ENCODE assay signal across 32 cellular contexts in genomic region chr13:98112456-98112855, GRCh38.
"Had no signal": no experiment of that assay in that cellular context is flagged by ENCODE, and none has a peak within 500 bp of the region (broad histone marks: within the 10 kb centered on the region; RNA-seq: fewer than 3 reads in every experiment).

No MANE protein-coding gene starts in this region.

- H2AFZ ChIP-seq: hepatocyte had no signal

- H3K27me3 ChIP-seq: body of pancreas, cardiac muscle cell, colonic mucosa, foreskin keratinocyte, gastrocnemius medialis, heart right ventricle, hepatocyte had no signal

- ATAC-seq: activated CD4-positive, alpha-beta T cell treated with anti-CD3 and anti-CD28 coated beads for 36 hours; activated CD8-positive, alpha-beta memory T cell treated with anti-CD3 and anti-CD28 coated beads, Interleukin-2, amount 10 ng/mL, durations not matched to agents 7 days and 5 days; activated CD8-positive, alpha-beta T cell treated with anti-CD3 and anti-CD28 coated beads, Interleukin-2, amount 10 ng/mL, durations not matched to agents 7 days and 5 days; activated naive CD4-positive, alpha-beta T cell treated with anti-CD3 and anti-CD28 coated beads, Interleukin-2, amount 50 U/mL, for 72 hours; body of pancreas; esophagus mucosa; foreskin keratinocyte; gastrocnemius medialis; heart right ventricle; T-helper 17 cell had no signal

- H3K4me2 ChIP-seq: hepatocyte had no signal

- H3K27ac Mint-ChIP-seq: activated CD4-positive, alpha-beta memory T cell treated with anti-CD3 and anti-CD28 coated beads for 36 hours; activated CD4-positive, alpha-beta T cell treated with anti-CD3 and anti-CD28 coated beads for 36 hours; activated CD4-positive, alpha-beta T cell treated with anti-CD3 and anti-CD28 coated beads, Interleukin-2, amount 10 ng/mL, durations not matched to agents 24 days and 14 days; activated CD8-positive, alpha-beta memory T cell treated with anti-CD3 and anti-CD28 coated beads, Interleukin-2, amount 10 ng/mL, durations not matched to agents 7 days and 5 days; activated CD8-positive, alpha-beta T cell treated with anti-CD3 and anti-CD28 coated beads, Interleukin-2, amount 10 ng/mL, durations not matched to agents 7 days and 5 days; activated naive CD4-positive, alpha-beta T cell treated with anti-CD3 and anti-CD28 coated beads, Interleukin-2, amount 10 ng/mL, durations not matched to agents 7 days and 5 days; activated naive CD4-positive, alpha-beta T cell treated with anti-CD3 and anti-CD28 coated beads, Interleukin-2, amount 50 U/mL, for 72 hours; T-helper 17 cell; T-helper 2 cell treated with Interferon-gamma antibody and Interleukin-4, amounts not matched to agents 5 μg/mL and 100 μg/mL, for 36 hours had no signal

- H3K79me2 ChIP-seq: hepatocyte had no signal

- H3K4me3 ChIP-seq: body of pancreas, cardiac muscle cell, colonic mucosa, gastrocnemius medialis, heart right ventricle, hepatocyte had no signal

- H3K27me3 Mint-ChIP-seq: activated CD4-positive, alpha-beta memory T cell treated with anti-CD3 and anti-CD28 coated beads for 36 hours; activated CD4-positive, alpha-beta T cell treated with anti-CD3 and anti-CD28 coated beads for 36 hours; activated CD4-positive, alpha-beta T cell treated with anti-CD3 and anti-CD28 coated beads, Interleukin-2, amount 10 ng/mL, durations not matched to agents 24 days and 14 days; activated CD8-positive, alpha-beta memory T cell treated with anti-CD3 and anti-CD28 coated beads, Interleukin-2, amount 10 ng/mL, durations not matched to agents 7 days and 5 days had no signal

- DNase-seq: activated CD4-positive, alpha-beta memory T cell treated with anti-CD3 and anti-CD28 coated beads for 36 hours; activated CD4-positive, alpha-beta T cell treated with anti-CD3 and anti-CD28 coated beads for 36 hours; activated CD4-positive, alpha-beta T cell treated with anti-CD3 and anti-CD28 coated beads, Interleukin-2, amount 10 ng/mL, durations not matched to agents 24 days and 14 days; activated CD4-positive, CD25-positive, alpha-beta regulatory T cell; activated CD4-positive, CD25-positive, alpha-beta regulatory T cell treated with anti-CD3 and anti-CD28 coated beads, Interleukin-2, amount 50 U/mL, for 72 hours; activated CD8-positive, alpha-beta memory T cell treated with anti-CD3 and anti-CD28 coated beads, Interleukin-2, amount 10 ng/mL, durations not matched to agents 7 days and 5 days; activated CD8-positive, alpha-beta memory T cell treated with anti-CD3 and anti-CD28 coated beads, Interleukin-2, amount 50 U/mL, for 4 hours; activated CD8-positive, alpha-beta T cell treated with anti-CD3 and anti-CD28 coated beads, Interleukin-2, amount 10 ng/mL, durations not matched to agents 7 days and 5 days; activated gamma-delta T cell; activated naive CD4-positive, alpha-beta T cell; activated naive CD4-positive, alpha-beta T cell treated with anti-CD3 and anti-CD28 coated beads, Interleukin-2, amount 10 ng/mL, durations not matched to agents 7 days and 5 days; activated T-cell treated with anti-CD3 and anti-CD28 coated beads, Interleukin-2, amount 50 U/mL, for 1 hour; activated T-cell treated with anti-CD3 and anti-CD28 coated beads, Interleukin-2, amount 50 U/mL, for 48 hours; amniotic stem cell; anterior cingulate cortex; body of pancreas; central memory CD4-positive, alpha-beta T cell; cerebellar nuclear complex; colonic mucosa; effector CD8-positive, alpha-beta T cell; foreskin keratinocyte; gastrocnemius medialis; glutamatergic neuron; heart right ventricle; T-helper 1 cell; T-helper 17 cell; T1000 had no signal

- H3K9me3 Mint-ChIP-seq: activated CD4-positive, alpha-beta memory T cell treated with anti-CD3 and anti-CD28 coated beads for 36 hours; activated CD4-positive, alpha-beta T cell treated with anti-CD3 and anti-CD28 coated beads, Interleukin-2, amount 10 ng/mL, durations not matched to agents 24 days and 14 days; activated naive CD4-positive, alpha-beta T cell treated with anti-CD3 and anti-CD28 coated beads, Interleukin-2, amount 10 ng/mL, durations not matched to agents 7 days and 5 days; activated naive CD4-positive, alpha-beta T cell treated with anti-CD3 and anti-CD28 coated beads, Interleukin-2, amount 50 U/mL, for 72 hours; T-helper 2 cell treated with Interferon-gamma antibody and Interleukin-4, amounts not matched to agents 5 μg/mL and 100 μg/mL, for 36 hours had no signal

- H3K27ac ChIP-seq: body of pancreas, cardiac muscle cell, colonic mucosa, foreskin keratinocyte, gastrocnemius medialis, heart right ventricle, hepatocyte had no signal

- H3K4me3 Mint-ChIP-seq: activated CD4-positive, alpha-beta memory T cell treated with anti-CD3 and anti-CD28 coated beads for 36 hours; activated CD4-positive, alpha-beta T cell treated with anti-CD3 and anti-CD28 coated beads for 36 hours; activated CD4-positive, alpha-beta T cell treated with anti-CD3 and anti-CD28 coated beads, Interleukin-2, amount 10 ng/mL, durations not matched to agents 24 days and 14 days; activated CD8-positive, alpha-beta memory T cell treated with anti-CD3 and anti-CD28 coated beads, Interleukin-2, amount 10 ng/mL, durations not matched to agents 7 days and 5 days; activated CD8-positive, alpha-beta T cell treated with anti-CD3 and anti-CD28 coated beads, Interleukin-2, amount 10 ng/mL, durations not matched to agents 7 days and 5 days; activated naive CD4-positive, alpha-beta T cell treated with anti-CD3 and anti-CD28 coated beads, Interleukin-2, amount 10 ng/mL, durations not matched to agents 7 days and 5 days; T-helper 17 cell; T-helper 2 cell treated with Interferon-gamma antibody and Interleukin-4, amounts not matched to agents 5 μg/mL and 100 μg/mL, for 36 hours had no signal

- H3K9me3 ChIP-seq: body of pancreas, colonic mucosa, gastrocnemius medialis had no signal

- H3K4me1 Mint-ChIP-seq: activated CD4-positive, alpha-beta T cell treated with anti-CD3 and anti-CD28 coated beads for 36 hours; activated CD4-positive, alpha-beta T cell treated with anti-CD3 and anti-CD28 coated beads, Interleukin-2, amount 10 ng/mL, durations not matched to agents 24 days and 14 days; activated CD8-positive, alpha-beta memory T cell treated with anti-CD3 and anti-CD28 coated beads, Interleukin-2, amount 10 ng/mL, durations not matched to agents 7 days and 5 days; activated naive CD4-positive, alpha-beta T cell treated with anti-CD3 and anti-CD28 coated beads, Interleukin-2, amount 10 ng/mL, durations not matched to agents 7 days and 5 days; T-helper 17 cell had no signal

- H3K4me1 ChIP-seq: colonic mucosa, foreskin keratinocyte, gastrocnemius medialis, heart right ventricle had no signal

- H3K36me3 Mint-ChIP-seq: activated CD4-positive, alpha-beta memory T cell treated with anti-CD3 and anti-CD28 coated beads for 36 hours; activated CD8-positive, alpha-beta memory T cell treated with anti-CD3 and anti-CD28 coated beads, Interleukin-2, amount 10 ng/mL, durations not matched to agents 7 days and 5 days; activated naive CD4-positive, alpha-beta T cell treated with anti-CD3 and anti-CD28 coated beads, Interleukin-2, amount 10 ng/mL, durations not matched to agents 7 days and 5 days; activated naive CD4-positive, alpha-beta T cell treated with anti-CD3 and anti-CD28 coated beads, Interleukin-2, amount 50 U/mL, for 72 hours had no signal

- H3K36me3 ChIP-seq: cardiac muscle cell, colonic mucosa, gastrocnemius medialis, heart right ventricle had no signal
